In genomic region chr9:128901379-128901778, GRCh38 we compare ENCODE assay signal across 1 cellular context.
TF ChIP-seq lines count a peak whose summit lies in the region.

No MANE protein-coding gene starts in this region.

TF ChIP-seq in SK-N-SH treated with all-trans-retinoic acid at 6 μM for 48 hours, 23 proteins besides CTCF, POLR2A, EP300 and RAD21 (continued from another document):
- TF ChIP-seq TSHZ2 (CRISPR knock-in tag; IDR thresholded peaks at IDR 0.05) (no peak), ZFP3 (CRISPR knock-in tag; IDR thresholded peaks at IDR 0.05) (no peak), POU6F1 (CRISPR knock-in tag; IDR thresholded peaks at IDR 0.05; ENCODE audit: borderline replicate concordance, low read depth) (no peak), CSRNP3 (CRISPR knock-in tag; IDR thresholded peaks at IDR 0.05) (no peak), RARB (CRISPR knock-in tag; IDR thresholded peaks at IDR 0.05) (no peak), ZFP30 (CRISPR knock-in tag; IDR thresholded peaks at IDR 0.05) (no peak)
